8 cellular contexts compared by ENCODE assay signal in genomic region chr6:107116328-107116892, GRCh38. TPM values are rescaled to one million over a fixed set of nuclear protein-coding genes. Genes with fewer than 3 reads are reported as not detected.
DNase-seq lines count a peak whose midpoint lies in the region; ATAC-seq and TF ChIP-seq lines count a peak whose summit lies in the region.

No MANE protein-coding gene starts in this region.

- H3K9me3 Mint-ChIP-seq in nephron progenitor cell = no peaks in the 10 kb centered on the region

- H3K27me3 ChIP-seq in WERI-Rb-1 (ENCODE audit: insufficient read depth, low read depth, severe bottlenecking) (no peaks in the 10 kb centered on the region), esophagus squamous epithelium (peaks cover 0 to 38% (median 0%) of the 10 kb centered on the region in 4 donors), aorta (ENCODE audit: control insufficient read depth in 1 of 2, insufficient read depth in 2 of 2, low read length in 1 of 2) (no peaks in the 10 kb centered on the region)

- peak overlapping the region; percentile 97 for H3K27ac Mint-ChIP-seq in nephron progenitor cell

- H3K36me3 ChIP-seq in WERI-Rb-1 (no peaks in the 10 kb centered on the region; the same call in 1 of the 2 replicates), esophagus squamous epithelium (no peaks in the 10 kb centered on the region), aorta (ENCODE audit: control insufficient read depth in 1 of 2, insufficient read depth in 2 of 2, low read length in 1 of 2) (no peaks in the 10 kb centered on the region)

- TF ChIP-seq CTCF in WERI-Rb-1 (IDR thresholded peaks at IDR 0.05; ENCODE audit: low read depth, low read length) (0 out of 2 replicates have a peak, but pooled peaks have one; percentile 12), esophagus squamous epithelium (IDR thresholded peaks at IDR 0.05) (peak in 1 of 6 experiments; percentile 30), nephron progenitor cell (IDR thresholded peaks at IDR 0.05) (no peak)

- H3K4me1 ChIP-seq in esophagus squamous epithelium = peaks cover 6 to 24% (median 14%) of the 10 kb centered on the region in 3 donors
- H3K4me1 ChIP-seq in aorta (ENCODE audit: control insufficient read depth in 1 of 2, insufficient read depth in 2 of 2, low read length in 2 of 2) = peaks cover 0 to 5% of the 10 kb centered on the region in 2 donors

- intact Hi-C loops in esophagus squamous epithelium (cut with DNase I) (no loop called here), aorta (cut with DNase I) (no loop called here)

- DNase-seq in activated gamma-delta T cell treated with Interleukin-2 at 50 U/mL for 16 hours = peak; percentile 7
- no peak for DNase-seq in activated gamma-delta T cell (lab: John Stamatoyannopoulos, UW)
- peak; percentile 34 to 50 for DNase-seq in NCI-H2081 (lab: John Stamatoyannopoulos, UW)
- DNase-seq in WERI-Rb-1 = peak; percentile 69
- DNase-seq in esophagus squamous epithelium (lab: John Stamatoyannopoulos, UW) = no peak
- peak; percentile 39 for DNase-seq in nephron progenitor cell
- no peak for DNase-seq in aorta
- no peak for DNase-seq in GDM1 (lab: John Stamatoyannopoulos, UW)

- TF ChIP-seq POLR2A in esophagus squamous epithelium (IDR thresholded peaks at IDR 0.05) = no peak

- peaks cover 44% of the 10 kb centered on the region for H3K4me1 Mint-ChIP-seq in nephron progenitor cell

- peak overlapping the region; percentile 73 for H3K4me3 ChIP-seq in WERI-Rb-1 (ENCODE audit: low read depth, low read length)
- peak overlapping the region; percentile 54 to 85 (median 70) for H3K4me3 ChIP-seq in esophagus squamous epithelium
- peak overlapping the region in 1 of 2 donors; percentile 92 for H3K4me3 ChIP-seq in aorta (ENCODE audit: low read length in 2 of 2)

- no peaks in the 10 kb centered on the region for H3K27me3 Mint-ChIP-seq in nephron progenitor cell (ENCODE audit: low read depth, poor library complexity)

- H3K9me3 ChIP-seq in WERI-Rb-1 (ENCODE audit: severe bottlenecking) = no peaks in the 10 kb centered on the region
- no peaks in the 10 kb centered on the region for H3K9me3 ChIP-seq in esophagus squamous epithelium
- no peaks in the 10 kb centered on the region for H3K9me3 ChIP-seq in aorta (ENCODE audit: control insufficient read depth, low read length)

- ATAC-seq in aorta (ENCODE audit: low FRiP score) = no peak

- peak overlapping the region; percentile 80 for H3K4me3 Mint-ChIP-seq in nephron progenitor cell

- 0 to 1% methylated on average over 15 of the region's 15 CpGs for WGBS in esophagus squamous epithelium, 2 donors
- 3 to 4% methylated on average over 15 of the region's 15 CpGs for WGBS in aorta, 2 donors

- H3K27ac ChIP-seq in WERI-Rb-1 (peak overlapping the region; percentile 99), esophagus squamous epithelium (peak overlapping the region in 1 of 4 donors; percentile 21), aorta (ENCODE audit: low read depth in 1 of 2, low read length in 2 of 2) (no peak overlapping the region)

- H3K36me3 Mint-ChIP-seq in nephron progenitor cell (ENCODE audit: low read depth) = peaks cover 9% of the 10 kb centered on the region

RNA-seq across cellular contexts. Expression of gene BEND3, which starts 1.1 kb away (rescaled TPM):
- total RNA-seq in esophagus squamous epithelium (1 to 10 TPM; 2.0 to 3.6 (median 2.8) TPM), aorta (1 to 10 TPM; 1.4 to 1.6 TPM)
- under 1 TPM; 0.13 to 0.33 TPM for polyA plus RNA-seq in aorta

Comparison
In these comparisons a context has a peak if more than half of its experiments do, and no peak if none do; other contexts are left out.
1. DNase-seq: peak in activated gamma-delta T cell treated with Interleukin-2 at 50 U/mL for 16 hours (single experiment), NCI-H2081 (2 of 2), WERI-Rb-1 (single experiment) and nephron progenitor cell (single experiment); none in activated gamma-delta T cell (single experiment), esophagus squamous epithelium (single experiment), aorta (0 of 2) and GDM1 (single experiment).